In genomic region chr11:125902927-125903752, GRCh38 we compare ENCODE assay signal across 8 cellular contexts. TPM values are rescaled to one million over a fixed set of nuclear protein-coding genes. Genes with fewer than 3 reads are reported as not detected.
DNase-seq lines count a peak whose midpoint lies in the region; ATAC-seq, FAIRE-seq and TF ChIP-seq lines count a peak whose summit lies in the region.

Gene PUS3, minus strand, starts transcription at chr11:125903206. Its CDS starts 6,922 bp downstream, at chr11:125896284.

- H3K79me2 ChIP-seq in HepG2 (ENCODE audit: insufficient read depth, low read length): peaks cover 11% of the 10 kb centered on the region

- no peaks in the 10 kb centered on the region for H4K20me1 ChIP-seq in HepG2 (ENCODE audit: insufficient read depth, low read length)

- peak within 1 kb of the TSS; percentile 86 to 96 for H3K4me3 Mint-ChIP-seq in CD14-positive monocyte

- peaks cover 33 to 42% (median 41%) of the 10 kb centered on the region in 3 donors for H3K27me3 Mint-ChIP-seq in CD14-positive monocyte (ENCODE audit: low read depth in 3 of 3)

- TF ChIP-seq EP300 in HepG2 (IDR thresholded peaks at IDR 0.05; ENCODE audit: low read depth in 2 of 2, low read length in 2 of 2) (no peak), HepG2 (CRISPR knock-in tag; IDR thresholded peaks at IDR 0.05; ENCODE audit: borderline replicate concordance) (no peak)

- no peak for TF ChIP-seq RAD21 in HepG2 (CRISPR knock-in tag; IDR thresholded peaks at IDR 0.05)

- BruUV-seq in HepG2 (replicated peaks; lab: Mats Ljungman, UMichigan): no TSS peak

- TF ChIP-seq CTCF in CD14-positive monocyte (IDR thresholded peaks at IDR 0.05): no peak
- TF ChIP-seq CTCF in HepG2 (CRISPR knock-in tag; IDR thresholded peaks at IDR 0.05): no peak

- peak; percentile 99 for ATAC-seq in GM19395 (IDR thresholded peaks at IDR 0.05; ENCODE audit: unreplicated experiment)
- ATAC-seq in HG03558 (IDR thresholded peaks at IDR 0.05; ENCODE audit: extremely low read depth, unreplicated experiment): peak; percentile 90
- ATAC-seq in HepG2: peak; percentile 98

- H3K9me3 Mint-ChIP-seq in CD14-positive monocyte: peaks cover 0 to 22% (median 14%) of the 10 kb centered on the region in 7 donors

- H3K27me3 ChIP-seq in HepG2 (ENCODE audit: control insufficient read depth in 1 of 2, insufficient read depth in 2 of 2, low read length in 2 of 2): no peaks in the 10 kb centered on the region; a peak in 1 of 5 replicates

- peaks cover 13% of the 10 kb centered on the region for H3K4me1 ChIP-seq in HepG2 (ENCODE audit: insufficient read depth, low read length)

- peaks cover 21% of the 10 kb centered on the region for H3K4me1 Mint-ChIP-seq in CD14-positive monocyte

- POLR2A ChIA-PET in HepG2 (lab: Yijun Ruan, JAX): interaction anchor here (0.7 to 1.4 kb wide), 10 partner anchors 10 to 779 kb away, joined by 3 to 17 read pairs (median 4); partner anchors contain the start of genes HYLS1 and STT3A

- H3K9me3 ChIP-seq in HepG2 (ENCODE audit: low read length): no peaks in the 10 kb centered on the region

- DNase-seq in CD14-positive monocyte (ENCODE audit: low spot score) (peak; percentile 84), NCI-H748 treated with DMSO at 0.1 percent for 48 hours (lab: John Stamatoyannopoulos, UW) (peak; percentile 63), dermis microvascular lymphatic vessel endothelial cell (ENCODE audit: low read depth in 2 of 2) (peak; percentile 71 to 84), HepG2 (ENCODE audit: low spot score) (peak; percentile 78)
- peak; percentile 87 to 88 for DNase-seq in activated CD4-positive, alpha-beta T cell treated with anti-CD3 and anti-CD28 coated beads, Interleukin-2, amount 50 U/mL, for 4 hours
- DNase-seq in stimulated activated CD4-positive, alpha-beta T cell treated with anti-CD3 and anti-CD28 coated beads, Interleukin-4, amount 100 ng/mL, for 1 hour: peak; percentile 92

- intact Hi-C loops in CD14-positive monocyte (cut with micrococcal nuclease) (loop anchor here in 1 of 2 donors (2.0 kb wide), 1 partner anchor 16 kb away; the partner anchor contains the start of gene HYLS1), HepG2 (cut with micrococcal nuclease; ENCODE audit: unreplicated experiment) (no loop called here)

- peak within 1 kb of the TSS; percentile 96 for H2AFZ ChIP-seq in HepG2 (ENCODE audit: low read length)

- CTCF ChIA-PET in HepG2 (lab: Yijun Ruan, JAX; ENCODE audit: low intra/inter-chr PET ratio, low total read pairs): no interaction called here

- in situ Hi-C loops in HepG2 (cut with HindIII; ENCODE audit: extremely low pct_ligation_motif_present, low pct_unique_long_range_greater_than_20kb): no loop called here

- peaks cover 18 to 24% of the 10 kb centered on the region in 2 donors for H3K36me3 Mint-ChIP-seq in CD14-positive monocyte

- WGBS in HepG2 (ENCODE audit: low lambda C conversion rate): 6% methylated on average over 31 of the region's 31 CpGs

- H3K4me3 ChIP-seq in HepG2 (replicated peaks in 1 of 3; ENCODE audit: insufficient read depth in 1 of 3, low read depth in 2 of 3, low read length in 3 of 3): peak within 1 kb of the TSS; percentile 75 to 95 (median 76)

- H3K4me2 ChIP-seq in HepG2 (ENCODE audit: low read depth, low read length): peak within 1 kb of the TSS; percentile 83

- H3K27ac ChIP-seq in HepG2 (ENCODE audit: extremely low read length, insufficient read depth, low read length): peak within 1 kb of the TSS; percentile 54

- peak; percentile 73 to 77 for TF ChIP-seq POLR2A in HepG2 (IDR thresholded peaks at IDR 0.05; ENCODE audit: insufficient read depth in 1 of 2, low read depth in 2 of 2, low read length in 2 of 2)

- H3K36me3 ChIP-seq in HepG2 (replicated peaks in 1 of 2; ENCODE audit: control insufficient read depth in 1 of 2, insufficient read depth in 2 of 2, low read length in 2 of 2): no peaks in the 10 kb centered on the region; a peak in 1 of 5 replicates

- FAIRE-seq in HepG2 (lab: Jason Lieb, UNC): peak; percentile 60

- peak within 1 kb of the TSS; percentile 81 for H3K9ac ChIP-seq in HepG2 (ENCODE audit: insufficient read depth, low read depth, low read length)

- H3K27ac Mint-ChIP-seq in CD14-positive monocyte: peak within 1 kb of the TSS; percentile 81 to 91 (median 90)

TF ChIP-seq in HepG2, 621 proteins besides CTCF, POLR2A, EP300 and RAD21 (continues in another document):
- TF ChIP-seq IRF2 (CRISPR knock-in tag; IDR thresholded peaks at IDR 0.05) (peak; percentile 93), ELF1 (CRISPR knock-in tag; IDR thresholded peaks at IDR 0.05) (peak; percentile 77), ZNF441 (CRISPR knock-in tag; IDR thresholded peaks at IDR 0.05; ENCODE audit: borderline replicate concordance) (0 out of 2 replicates have a peak, but pooled peaks have one; percentile 23), ZBTB43 (CRISPR knock-in tag; conservative IDR thresholded peaks at IDR 0.05) (no peak), WIZ (CRISPR knock-in tag; IDR thresholded peaks at IDR 0.05) (peak; percentile 71; the same call in 1 of the 2 replicates), ATF7-NPFF (CRISPR knock-in tag; IDR thresholded peaks at IDR 0.05; ENCODE audit: low read depth) (no peak), MTERF4 (CRISPR knock-in tag; IDR thresholded peaks at IDR 0.05) (no peak), RFX3 (CRISPR knock-in tag; IDR thresholded peaks at IDR 0.05) (no peak), ZNF430 (CRISPR knock-in tag; IDR thresholded peaks at IDR 0.05) (0 out of 2 replicates have a peak, but pooled peaks have one; percentile 51), NCOA1 (CRISPR knock-in tag; IDR thresholded peaks at IDR 0.05) (peak; percentile 49; the same call in 1 of the 2 replicates), ZNF605 (CRISPR knock-in tag; IDR thresholded peaks at IDR 0.05) (peak; percentile 52; the same call in 1 of the 2 replicates), SIX4 (CRISPR knock-in tag; IDR thresholded peaks at IDR 0.05) (peak; percentile 35; the same call in 1 of the 2 replicates), ZBTB20 (CRISPR knock-in tag; IDR thresholded peaks at IDR 0.05; ENCODE audit: borderline replicate concordance, low read depth) (no peak)

RNA-seq across cellular contexts. Expression of gene PUS3, which starts in this region (rescaled TPM):
- polyA plus RNA-seq in CD14-positive monocyte: 1 to 10 TPM; 3.1 to 5.3 TPM
- 7.4 and 7.6 TPM in 2 replicates for total RNA-seq in dermis microvascular lymphatic vessel endothelial cell
- 18.2 and 22.9 TPM in 2 replicates for total RNA-seq in HepG2 (2016; rRNA removed; fragmentation: Illumina TruSeq; extraction: Trizol)
- total RNA-seq in HepG2 (2016; cell fraction: cytosol; rRNA removed; fragmentation: Illumina TruSeq; extraction: Trizol; ENCODE audit: low read depth): 5.5 and 5.9 TPM in 2 replicates
- total RNA-seq in HepG2 (2016; cell fraction: insoluble cytoplasmic fraction; rRNA removed; fragmentation: Illumina TruSeq; extraction: Trizol): 16.9 and 22.4 TPM in 2 replicates
- 9.5 and 12.0 TPM in 2 replicates for total RNA-seq in HepG2 (2016; cell fraction: membrane; rRNA removed; fragmentation: Illumina TruSeq; extraction: Trizol)
- 9.6 and 10.8 TPM in 2 replicates for total RNA-seq in HepG2 (2016; cell fraction: nucleus; rRNA removed; fragmentation: Illumina TruSeq; extraction: Trizol)
- 4.7 and 6.0 TPM in 2 replicates for polyA plus RNA-seq in HepG2 (2011; rRNA removed)
- 4.2 and 6.7 TPM in 2 replicates for polyA plus RNA-seq in HepG2 (2011; cell fraction: cytosol; rRNA removed)
- 1.8 and 2.4 TPM in 2 replicates for polyA plus RNA-seq in HepG2 (2011; cell fraction: nucleus; rRNA removed)
- 13.1 and 13.6 TPM in 2 replicates for polyA plus RNA-seq in HepG2 (2012)
- polyA plus RNA-seq in HepG2 (2016; cell fraction: cytosol; fragmentation: Illumina TruSeq; extraction: Trizol; ENCODE audit: low read depth): 4.8 and 5.5 TPM in 2 replicates
- 21.1 and 26.9 TPM in 2 replicates for polyA plus RNA-seq in HepG2 (2016; cell fraction: insoluble cytoplasmic fraction; fragmentation: Illumina TruSeq; extraction: Trizol; ENCODE audit: low read depth)
- 6.2 and 11.5 TPM in 2 replicates for polyA plus RNA-seq in HepG2 (2016; cell fraction: membrane; fragmentation: Illumina TruSeq; extraction: Trizol; ENCODE audit: low read depth)
- polyA plus RNA-seq in HepG2 (2016; cell fraction: nucleus; fragmentation: Illumina TruSeq; extraction: Trizol; ENCODE audit: insufficient read depth, low read depth): 15.5 and 21.5 TPM in 2 replicates
- 4.6 and 6.9 TPM in 2 replicates for polyA minus RNA-seq in HepG2 (2011; rRNA and poly(A)+ RNA removed; ENCODE audit: low replicate concordance)
- polyA minus RNA-seq in HepG2 (2011; cell fraction: cytosol; rRNA and poly(A)+ RNA removed): 8.4 and 9.7 TPM in 2 replicates
- 4.8 and 6.1 TPM in 2 replicates for polyA minus RNA-seq in HepG2 (2011; cell fraction: nucleus; rRNA and poly(A)+ RNA removed)

Comparison
In these comparisons a context has a peak if more than half of its experiments do, and no peak if none do; other contexts are left out.
1. Peak in every context shown above with its lines: DNase-seq, ATAC-seq, H3K4me3 ChIP-seq and H3K27ac ChIP-seq.